In genomic region chr5:97425511-97425910, GRCh38 we compare ENCODE assay signal across 13 cellular contexts.
DNase-seq lines count a peak whose midpoint lies in the region; ATAC-seq and TF ChIP-seq lines count a peak whose summit lies in the region.
"Had no signal": no experiment of that assay in that cellular context is flagged by ENCODE, and none has a peak within 500 bp of the region (broad histone marks: within the 10 kb centered on the region; RNA-seq: fewer than 3 reads in every experiment).

No MANE protein-coding gene starts in this region.

- POLR2A ChIA-PET in OCI-LY7 (lab: Charles Lee): no interaction called here

- H3K4me2 ChIP-seq in OCI-LY7 (ENCODE audit: low read length): no peak overlapping the region

- DNase-seq in natural killer cell: no peak
- DNase-seq in natural killer cell treated with Interleukin-12 subunit alpha and Interleukin-12 subunit beta and Interleukin-15 and Interleukin-18, amount 100 ng/mL, for 72 hours (ENCODE audit: low spot score): no peak
- no peak for DNase-seq in OCI-LY7 (ENCODE audit: low spot score)
- peak; percentile 46 for DNase-seq in fibroblast of pulmonary artery (ENCODE audit: low read depth)
- no peak for DNase-seq in ascending aorta (ENCODE audit: low spot score in 2 of 2)
- DNase-seq in activated CD4-positive, alpha-beta T cell treated with anti-CD3 and anti-CD28 coated beads, Interleukin-2, amount 50 U/mL, for 4 hours: no peak
- no peak for DNase-seq in vagina (ENCODE audit: extremely low spot score in 2 of 2)
- DNase-seq: activated naive CD8-positive, alpha-beta T cell treated with anti-CD3 and anti-CD28 coated beads, Interleukin-2, amount 10 ng/mL, durations not matched to agents 7 days and 5 days; GF-D8; NCI-H146; T-helper 17 cell; upper lobe of left lung had no signal

- no peak overlapping the region for H3K27ac Mint-ChIP-seq in natural killer cell
- no peak overlapping the region for H3K27ac Mint-ChIP-seq in natural killer cell treated with Interleukin-12 subunit alpha and Interleukin-12 subunit beta and Interleukin-15 and Interleukin-18, amount 100 ng/mL, for 72 hours
- H3K27ac Mint-ChIP-seq: activated naive CD8-positive, alpha-beta T cell treated with anti-CD3 and anti-CD28 coated beads, Interleukin-2, amount 10 ng/mL, durations not matched to agents 7 days and 5 days; T-helper 17 cell had no signal

- H3K27ac ChIP-seq in OCI-LY7 (ENCODE audit: low read depth, low read length, poor library complexity, severe bottlenecking) (no peak overlapping the region), ascending aorta (no peak overlapping the region), vagina (no peak overlapping the region)
- H3K27ac ChIP-seq: upper lobe of left lung had no signal

- H3K79me2 ChIP-seq in OCI-LY7 (ENCODE audit: insufficient read depth, low read depth, low read length): no peaks in the 10 kb centered on the region

- BruUV-seq in OCI-LY7 (replicated peaks; lab: Mats Ljungman, UMichigan): no TSS peak

- no peak for TF ChIP-seq POLR2A in vagina (IDR thresholded peaks at IDR 0.05)

- H3K27me3 ChIP-seq in ascending aorta (no peaks in the 10 kb centered on the region), vagina (no peaks in the 10 kb centered on the region)
- H3K27me3 ChIP-seq: upper lobe of left lung had no signal

- no peaks in the 10 kb centered on the region for H3K4me1 ChIP-seq in OCI-LY7 (ENCODE audit: insufficient read depth, low read length, poor library complexity, severe bottlenecking)
- no peaks in the 10 kb centered on the region for H3K4me1 ChIP-seq in ascending aorta
- no peaks in the 10 kb centered on the region for H3K4me1 ChIP-seq in vagina
- H3K4me1 ChIP-seq: upper lobe of left lung had no signal

- H3K9me3 ChIP-seq in OCI-LY7 (ENCODE audit: low read length) (no peaks in the 10 kb centered on the region), ascending aorta (no peaks in the 10 kb centered on the region), vagina (no peaks in the 10 kb centered on the region)
- H3K9me3 ChIP-seq: upper lobe of left lung had no signal

- no peaks in the 10 kb centered on the region for H3K9me3 Mint-ChIP-seq in natural killer cell
- H3K9me3 Mint-ChIP-seq in natural killer cell treated with Interleukin-12 subunit alpha and Interleukin-12 subunit beta and Interleukin-15 and Interleukin-18, amount 100 ng/mL, for 72 hours: no peaks in the 10 kb centered on the region
- H3K9me3 Mint-ChIP-seq: activated naive CD8-positive, alpha-beta T cell treated with anti-CD3 and anti-CD28 coated beads, Interleukin-2, amount 10 ng/mL, durations not matched to agents 7 days and 5 days had no signal

- no peak overlapping the region for H3K4me3 Mint-ChIP-seq in natural killer cell
- no peak overlapping the region for H3K4me3 Mint-ChIP-seq in natural killer cell treated with Interleukin-12 subunit alpha and Interleukin-12 subunit beta and Interleukin-15 and Interleukin-18, amount 100 ng/mL, for 72 hours
- H3K4me3 Mint-ChIP-seq: activated naive CD8-positive, alpha-beta T cell treated with anti-CD3 and anti-CD28 coated beads, Interleukin-2, amount 10 ng/mL, durations not matched to agents 7 days and 5 days; T-helper 17 cell had no signal

- ATAC-seq in natural killer cell: no peak
- no peak for ATAC-seq in natural killer cell treated with Interleukin-12 subunit alpha and Interleukin-12 subunit beta and Interleukin-15 and Interleukin-18, amount 100 ng/mL, for 72 hours
- no peak for ATAC-seq in HG02981 (IDR thresholded peaks at IDR 0.05; ENCODE audit: unreplicated experiment)
- ATAC-seq: T-helper 17 cell had no signal

- peak; percentile 9 for TF ChIP-seq CTCF in natural killer cell (IDR thresholded peaks at IDR 0.05)
- TF ChIP-seq CTCF in OCI-LY7 (conservative IDR thresholded peaks at IDR 0.05; ENCODE audit: low read length): 0 out of 2 replicates have a peak, but pooled peaks have one; percentile 36
- peak; percentile 56 for TF ChIP-seq CTCF in fibroblast of pulmonary artery (IDR thresholded peaks at IDR 0.05; ENCODE audit: low read length, missing control alignments)
- TF ChIP-seq CTCF in ascending aorta (IDR thresholded peaks at IDR 0.05): no peak
- TF ChIP-seq CTCF in vagina (IDR thresholded peaks at IDR 0.05): no peak

- H3K36me3 Mint-ChIP-seq in natural killer cell: no peaks in the 10 kb centered on the region
- no peaks in the 10 kb centered on the region for H3K36me3 Mint-ChIP-seq in natural killer cell treated with Interleukin-12 subunit alpha and Interleukin-12 subunit beta and Interleukin-15 and Interleukin-18, amount 100 ng/mL, for 72 hours
- H3K36me3 Mint-ChIP-seq: activated naive CD8-positive, alpha-beta T cell treated with anti-CD3 and anti-CD28 coated beads, Interleukin-2, amount 10 ng/mL, durations not matched to agents 7 days and 5 days had no signal

- CTCF ChIA-PET in OCI-LY7 (lab: Charles Lee; ENCODE audit: unreplicated experiment): no interaction called here

- H3K9me2 ChIP-seq in OCI-LY7 (ENCODE audit: insufficient read depth, low read length): no peaks in the 10 kb centered on the region

- no peak overlapping the region for H2AFZ ChIP-seq in OCI-LY7 (ENCODE audit: low read length)

- H3K4me1 Mint-ChIP-seq in natural killer cell: no peaks in the 10 kb centered on the region
- no peaks in the 10 kb centered on the region for H3K4me1 Mint-ChIP-seq in natural killer cell treated with Interleukin-12 subunit alpha and Interleukin-12 subunit beta and Interleukin-15 and Interleukin-18, amount 100 ng/mL, for 72 hours (ENCODE audit: low read depth in 2 of 2)
- H3K4me1 Mint-ChIP-seq: activated naive CD8-positive, alpha-beta T cell treated with anti-CD3 and anti-CD28 coated beads, Interleukin-2, amount 10 ng/mL, durations not matched to agents 7 days and 5 days; T-helper 17 cell had no signal

- no peaks in the 10 kb centered on the region for H4K20me1 ChIP-seq in OCI-LY7 (ENCODE audit: insufficient read depth, low read length)

- H3K4me3 ChIP-seq in OCI-LY7 (ENCODE audit: low read depth, low read length, poor library complexity, severe bottlenecking): no peak overlapping the region
- no peak overlapping the region for H3K4me3 ChIP-seq in fibroblast of pulmonary artery (replicated peaks; ENCODE audit: low read depth, low read length)
- H3K4me3 ChIP-seq in ascending aorta: no peak overlapping the region
- H3K4me3 ChIP-seq in vagina: no peak overlapping the region
- H3K4me3 ChIP-seq: upper lobe of left lung had no signal

- intact Hi-C loops in natural killer cell (cut with micrococcal nuclease): no loop called here
- intact Hi-C loops in OCI-LY7 (cut with micrococcal nuclease; ENCODE audit: unreplicated experiment): no loop called here
- intact Hi-C loops in ascending aorta (cut with DNase I): no loop called here
- intact Hi-C loops in vagina (cut with DNase I): no loop called here

- no peaks in the 10 kb centered on the region for H3K27me3 Mint-ChIP-seq in natural killer cell (ENCODE audit: low read depth in 2 of 2)
- no peaks in the 10 kb centered on the region for H3K27me3 Mint-ChIP-seq in natural killer cell treated with Interleukin-12 subunit alpha and Interleukin-12 subunit beta and Interleukin-15 and Interleukin-18, amount 100 ng/mL, for 72 hours
- H3K27me3 Mint-ChIP-seq: activated naive CD8-positive, alpha-beta T cell treated with anti-CD3 and anti-CD28 coated beads, Interleukin-2, amount 10 ng/mL, durations not matched to agents 7 days and 5 days had no signal

- H3K36me3 ChIP-seq in OCI-LY7 (ENCODE audit: insufficient read depth, low read length) (no peaks in the 10 kb centered on the region), ascending aorta (no peaks in the 10 kb centered on the region), vagina (no peaks in the 10 kb centered on the region)
- H3K36me3 ChIP-seq: upper lobe of left lung had no signal

Comparison
In these comparisons a context has a peak if more than half of its experiments do, and no peak if none do; other contexts are left out.
1. CTCF ChIP-seq: peak in natural killer cell (single experiment), OCI-LY7 (single experiment) and fibroblast of pulmonary artery (single experiment); none in ascending aorta (0 of 3) and vagina (0 of 3).